Comparison of ENCODE assay signal across 9 cellular contexts in the genomic region with DNA sequence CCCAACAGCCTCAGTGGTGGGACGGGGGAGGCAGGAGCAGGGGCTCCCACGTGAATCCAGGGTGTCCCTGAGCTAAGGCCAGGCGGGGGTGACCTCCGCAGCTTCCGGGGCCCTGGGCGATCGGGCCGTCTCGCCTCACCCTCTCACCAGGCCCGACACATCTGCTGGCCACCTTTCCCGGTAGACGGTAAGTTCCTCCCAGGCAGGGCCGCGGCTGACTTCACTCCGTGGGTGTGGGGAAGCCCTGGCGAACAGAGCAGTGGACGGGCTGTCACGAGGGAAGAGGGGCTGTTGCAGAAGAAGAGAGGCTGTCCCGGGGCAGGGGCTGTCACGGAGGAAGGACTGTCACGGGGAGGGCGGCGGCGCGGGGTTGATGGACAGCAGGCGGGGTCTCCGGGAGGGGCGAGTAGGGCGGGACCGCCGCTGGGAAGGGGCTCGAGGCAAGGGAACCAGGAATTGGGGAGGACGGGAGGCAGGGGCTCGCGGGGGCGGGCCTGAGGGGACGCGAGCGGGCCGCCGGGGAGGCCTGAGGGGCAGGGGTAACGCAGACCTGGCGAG. TPM values are rescaled to one million over a fixed set of nuclear protein-coding genes. Genes with fewer than 3 reads are reported as not detected.
DNase-seq lines count a peak whose midpoint lies in the region; ATAC-seq, FAIRE-seq and TF ChIP-seq lines count a peak whose summit lies in the region.
"Had no signal": no experiment of that assay in that cellular context is flagged by ENCODE, and none has a peak within 500 bp of the region (broad histone marks: within the 10 kb centered on the region; RNA-seq: fewer than 3 reads in every experiment).

No MANE protein-coding gene starts in this region.

- DNase-seq in activated T-cell treated with anti-CD3 and anti-CD28 coated beads, Interleukin-2, amount 50 U/mL, for 4 hours: no peak
- DNase-seq in activated T-cell treated with anti-CD3 and anti-CD28 coated beads for 4 hours (no peak), HuH-7.5 (ENCODE audit: low spot score) (peak; percentile 60), GM12878 (ENCODE audit: low read depth, low spot score) (no peak), NCI-H1694 (lab: John Stamatoyannopoulos, UW) (no peak)

- peaks cover 11% of the 10 kb centered on the region for H3K79me2 ChIP-seq in GM12878 (ENCODE audit: control insufficient read depth, insufficient read depth, low read length)

- peak overlapping the region; percentile 77 for H3K4me3 Mint-ChIP-seq in activated T-cell treated with anti-CD3 and anti-CD28 coated beads, Interleukin-2, amount 50 U/mL, for 4 hours

- TF ChIP-seq RAD21 in GM12878 (IDR thresholded peaks at IDR 0.05; ENCODE audit: insufficient read depth, low read depth, low read length): no peak

- POLR2A ChIA-PET in GM12878 (lab: Charles Lee): interaction anchor here (0.6 to 2.9 kb wide), 4 partner anchors 10 to 69 kb away, joined by 3 to 18 read pairs (median 4); a partner anchor contains a TSS

- peaks cover 14% of the 10 kb centered on the region for H3K4me1 Mint-ChIP-seq in activated T-cell treated with anti-CD3 and anti-CD28 coated beads, Interleukin-2, amount 50 U/mL, for 4 hours (ENCODE audit: low read depth)

- in situ Hi-C loops in GM12878 (cut with MboI): no loop called here

- H3K9me3 ChIP-seq in GM12878 (replicated peaks; ENCODE audit: control insufficient read depth, insufficient read depth, low read length) (no peaks in the 10 kb centered on the region), mesodermal cell (ENCODE audit: control insufficient read depth, low read length) (no peaks in the 10 kb centered on the region)

- peak overlapping the region; percentile 74 for H3K4me3 ChIP-seq in GM12878
- H3K4me3 ChIP-seq in mesodermal cell (ENCODE audit: extremely low read depth, insufficient read depth, low read length, poor library complexity, severe bottlenecking): peak overlapping the region; percentile 72

- H3K36me3 Mint-ChIP-seq in activated T-cell treated with anti-CD3 and anti-CD28 coated beads, Interleukin-2, amount 50 U/mL, for 4 hours (ENCODE audit: insufficient read depth): no peaks in the 10 kb centered on the region

- no peaks in the 10 kb centered on the region for H4K20me1 ChIP-seq in GM12878 (ENCODE audit: control insufficient read depth, insufficient read depth)

- SMC1A ChIA-PET in GM12878 (lab: Charles Lee; ENCODE audit: uncharacterized antibody, unreplicated experiment): no interaction called here

- H2AFZ ChIP-seq in GM12878 (ENCODE audit: control insufficient read depth, low read depth, low read length): peak overlapping the region; percentile 44

- H3K9me3 Mint-ChIP-seq in activated T-cell treated with anti-CD3 and anti-CD28 coated beads, Interleukin-2, amount 50 U/mL, for 4 hours: no peaks in the 10 kb centered on the region

- peak overlapping the region; percentile 93 for H3K9ac ChIP-seq in GM12878 (ENCODE audit: control insufficient read depth, insufficient read depth, low read length)

- CTCF ChIA-PET in GM12878 (lab: Yijun Ruan, JAX): interaction anchor here (0.5 to 1.9 kb wide), 6 partner anchors 10 to 129 kb away, joined by 3 to 7 read pairs (median 5); a partner anchor contains a TSS

- no peaks in the 10 kb centered on the region for H3K27me3 Mint-ChIP-seq in activated T-cell treated with anti-CD3 and anti-CD28 coated beads, Interleukin-2, amount 50 U/mL, for 4 hours (ENCODE audit: low read depth)

- RAD21 ChIA-PET in GM12878 (lab: Charles Lee; ENCODE audit: unreplicated experiment): interaction anchor here (1.0 to 2.4 kb wide), 2 partner anchors 10 to 24 kb away, joined by 4 to 6 read pairs; a partner anchor contains a TSS

- no peak for TF ChIP-seq CTCF in GM12878 (IDR thresholded peaks at IDR 0.05 in 2 of 3, conservative IDR thresholded peaks at IDR 0.05 in 1 of 3; ENCODE audit: control insufficient read depth in 2 of 3, extremely low read depth in 1 of 3, insufficient read depth in 1 of 3, low read depth in 3 of 3, low read length in 3 of 3)

- no peaks in the 10 kb centered on the region for H3K27me3 ChIP-seq in GM12878 (replicated peaks in 1 of 2; ENCODE audit: control insufficient read depth in 2 of 2, insufficient read depth in 2 of 2, low read length in 1 of 2)

- no peak for TF ChIP-seq POLR2A in GM12878 (IDR thresholded peaks at IDR 0.05; ENCODE audit: low read depth, low read length)

- H3K27ac ChIP-seq in GM12878 (ENCODE audit: control insufficient read depth, insufficient read depth) (peak overlapping the region; percentile 88), mesodermal cell (ENCODE audit: low read depth, low read length, severe bottlenecking) (no peak overlapping the region)

- TSS peak; percentile 64 for BruUV-seq in GM12878 (replicated peaks; lab: Mats Ljungman, UMichigan)

- whole genome bisulfite sequencing in GM12878 (ENCODE audit: insufficient coverage, insufficient replicate concordance, low lambda C conversion rate, missing lambda C conversion rate): under 1% methylated on average over 29 of the region's 43 CpGs
- WGBS in mesodermal cell (ENCODE audit: insufficient coverage in 2 of 2), 2 experiments: 9 to 10% methylated on average over 28 to 42 of the region's 43 CpGs

- intact Hi-C loops in GM12878 (cut with micrococcal nuclease; ENCODE audit: unreplicated experiment): loop anchor here (5.0 kb wide), 2 partner anchors 52 to 72 kb away; no protein-coding TSS in a partner anchor

- peak; percentile 6 to 12 for ATAC-seq in activated T-cell treated with anti-CD3 and anti-CD28 coated beads, Interleukin-2, amount 50 U/mL, for 4 hours
- ATAC-seq in GM12878 (peak; percentile 31), HG03175 (IDR thresholded peaks at IDR 0.05; ENCODE audit: unreplicated experiment) (no peak), GM19035 (IDR thresholded peaks at IDR 0.05; ENCODE audit: unreplicated experiment) (no peak)

- peak overlapping the region; percentile 88 for H3K4me2 ChIP-seq in GM12878 (ENCODE audit: control insufficient read depth, insufficient read depth)

- no peak for FAIRE-seq in GM12878 (lab: Jason Lieb, UNC)

- TF ChIP-seq EP300 in GM12878 (IDR thresholded peaks at IDR 0.05; ENCODE audit: borderline replicate concordance in 1 of 2, control insufficient read depth in 1 of 2, low read depth in 2 of 2, low read length in 2 of 2): no peak

- H3K4me1 ChIP-seq in GM12878 (ENCODE audit: control insufficient read depth, insufficient read depth, low read length): peaks cover 7% of the 10 kb centered on the region
- peaks cover 14% of the 10 kb centered on the region for H3K4me1 ChIP-seq in mesodermal cell (ENCODE audit: control insufficient read depth, insufficient read depth, low read length, poor library complexity, severe bottlenecking)

- H3K36me3 ChIP-seq in GM12878 (ENCODE audit: control insufficient read depth in 2 of 2, insufficient read depth in 2 of 2, low read length in 1 of 2) (peaks cover 0 to 11% of the 10 kb centered on the region in 2 experiments; a peak in 3 of 4 replicates), mesodermal cell (ENCODE audit: control insufficient read depth, insufficient read depth, low read length) (peaks cover 27% of the 10 kb centered on the region)

RNA-seq across cellular contexts. Expression of a gene that starts 0.5 kb away (rescaled TPM):
- total RNA-seq in activated T-cell treated with anti-CD3 and anti-CD28 coated beads, Interleukin-2, amount 50 U/mL, for 4 hours: 10 to 100 TPM; 53.1 to 79.1 (median 66.0) TPM
- total RNA-seq in GM12878 (2013; cell fraction: nucleolus; rRNA removed): 41.1 and 44.0 TPM in 2 replicates
- total RNA-seq in GM12878 (2014; rRNA removed) (31.6 and 39.6 TPM in 2 replicates), GM12878 (2014; rRNA removed; fragmentation: Illumina TruSeq; extraction: Trizol) (11.5 and 13.6 TPM in 2 replicates), GM12878 (2021) (72.6 and 77.1 TPM in 2 replicates)
- 6.7 TPM for polyA plus RNA-seq in GM12878 (2011; ENCODE audit: low read depth)
- polyA plus RNA-seq in GM12878 (2011; rRNA removed) (3.4 and 9.3 TPM in 2 replicates), GM12878 (2014; fragmentation: Illumina TruSeq; extraction: Trizol) (6.9 and 13.1 TPM in 2 replicates), GM12878 (2014; fragmentation: Nextera tagmentation; extraction: Ambion mirVana) (10 to 100 TPM in 1 of 2 experiments, 1 to 10 TPM in 1; 4.6 to 20.2 TPM), GM12878 (2014; rRNA removed) (48.1 and 63.7 TPM in 2 replicates), GM12878 (2016; fragmentation: Nextera tagmentation; extraction: Ambion mirVana) (100 to 1,000 TPM in 1 of 2 experiments, 10 to 100 TPM in 1; 91.9 to 101 TPM)
- polyA plus RNA-seq in GM12878 (2011; cell fraction: cytosol; rRNA removed): 18.5 and 31.3 TPM in 2 replicates
- polyA plus RNA-seq in GM12878 (2011; cell fraction: nucleus; rRNA removed): 97.2 and 161 TPM in 2 replicates
- 24.9 and 30.6 TPM in 2 replicates for polyA plus RNA-seq in GM12878 (2012)
- polyA minus RNA-seq in GM12878 (2011; rRNA and poly(A)+ RNA removed): 5.8 and 9.7 TPM in 2 replicates
- 14.4 and 23.0 TPM in 2 replicates for polyA minus RNA-seq in GM12878 (2011; cell fraction: cytosol; rRNA and poly(A)+ RNA removed)
- polyA minus RNA-seq in GM12878 (2011; cell fraction: nucleus; rRNA and poly(A)+ RNA removed): 18.4 and 39.6 TPM in 2 replicates
- 26.0 TPM for polyA plus RNA-seq in mesodermal cell (2013, experiment 1 of 2)
- polyA plus RNA-seq in mesodermal cell (2013, experiment 2 of 2): 21.5 TPM

RNA-seq across cellular contexts. Expression of a gene that starts 10.6 kb away (rescaled TPM):
- 10 to 100 TPM; 17.4 to 24.9 (median 22.6) TPM for total RNA-seq in activated T-cell treated with anti-CD3 and anti-CD28 coated beads, Interleukin-2, amount 50 U/mL, for 4 hours
- total RNA-seq in GM12878 (2013; cell fraction: nucleolus; rRNA removed): 14.8 and 15.2 TPM in 2 replicates
- total RNA-seq in GM12878 (2014; rRNA removed): 20.8 and 21.1 TPM in 2 replicates
- 10.6 and 11.9 TPM in 2 replicates for total RNA-seq in GM12878 (2014; rRNA removed; fragmentation: Illumina TruSeq; extraction: Trizol)
- 30.7 and 31.8 TPM in 2 replicates for total RNA-seq in GM12878 (2021)
- polyA plus RNA-seq in GM12878 (2011; ENCODE audit: low read depth): 4.8 TPM
- 7.2 and 13.9 TPM in 2 replicates for polyA plus RNA-seq in GM12878 (2011; rRNA removed)
- 20.7 and 26.5 TPM in 2 replicates for polyA plus RNA-seq in GM12878 (2011; cell fraction: cytosol; rRNA removed)
- polyA plus RNA-seq in GM12878 (2011; cell fraction: nucleus; rRNA removed): 66.1 and 79.5 TPM in 2 replicates
- polyA plus RNA-seq in GM12878 (2012): 8.9 and 9.3 TPM in 2 replicates
- polyA plus RNA-seq in GM12878 (2014; fragmentation: Illumina TruSeq; extraction: Trizol): 7.6 and 13.1 TPM in 2 replicates
- under 1 TPM; 0.39 to 0.84 TPM for polyA plus RNA-seq in GM12878 (2014; fragmentation: Nextera tagmentation; extraction: Ambion mirVana)
- 29.4 and 29.9 TPM in 2 replicates for polyA plus RNA-seq in GM12878 (2014; rRNA removed)
- 10 to 100 TPM in 1 of 2 experiments, 1 to 10 TPM in 1; 5.9 to 14.2 TPM for polyA plus RNA-seq in GM12878 (2016; fragmentation: Nextera tagmentation; extraction: Ambion mirVana)
- polyA minus RNA-seq in GM12878 (2011; rRNA and poly(A)+ RNA removed): 10.3 and 16.7 TPM in 2 replicates
- polyA minus RNA-seq in GM12878 (2011; cell fraction: cytosol; rRNA and poly(A)+ RNA removed): 11.9 and 13.4 TPM in 2 replicates
- 9.6 and 17.0 TPM in 2 replicates for polyA minus RNA-seq in GM12878 (2011; cell fraction: nucleus; rRNA and poly(A)+ RNA removed)
- polyA plus RNA-seq in mesodermal cell (2013, experiment 1 of 2): 10.6 TPM
- polyA plus RNA-seq in mesodermal cell (2013, experiment 2 of 2): 9.6 TPM

RNA-seq across cellular contexts. Expression of a gene that starts 15.7 kb away (rescaled TPM):
- total RNA-seq in activated T-cell treated with anti-CD3 and anti-CD28 coated beads, Interleukin-2, amount 50 U/mL, for 4 hours: under 1 TPM in 2 of 3 donors, not detected in 1; 0.11 TPM
- 7.1 TPM in 2 replicates for total RNA-seq in GM12878 (2013; cell fraction: nucleolus; rRNA removed)
- total RNA-seq in GM12878 (2014; rRNA removed) (1.3 and 1.8 TPM in 2 replicates), GM12878 (2014; rRNA removed; fragmentation: Illumina TruSeq; extraction: Trizol) (0.14 and 0.18 TPM in 2 replicates), GM12878 (2021) (1.5 TPM in 2 replicates)
- not detected for polyA plus RNA-seq in GM12878 (2011; ENCODE audit: low read depth)
- polyA plus RNA-seq in GM12878 (2011; rRNA removed) (1.6 and 3.7 TPM in 2 replicates), GM12878 (2014; fragmentation: Illumina TruSeq; extraction: Trizol) (0.06 TPM in 1 of 2 replicates, not detected in the other), GM12878 (2014; fragmentation: Nextera tagmentation; extraction: Ambion mirVana) (not detected), GM12878 (2014; rRNA removed) (1.1 and 1.8 TPM in 2 replicates), GM12878 (2016; fragmentation: Nextera tagmentation; extraction: Ambion mirVana) (under 1 TPM; 0.45 to 0.59 TPM)
- polyA plus RNA-seq in GM12878 (2011; cell fraction: cytosol; rRNA removed): 5.4 and 9.9 TPM in 2 replicates
- 34.9 and 50.5 TPM in 2 replicates for polyA plus RNA-seq in GM12878 (2011; cell fraction: nucleus; rRNA removed)
- 0.59 and 0.68 TPM in 2 replicates for polyA plus RNA-seq in GM12878 (2012)
- polyA minus RNA-seq in GM12878 (2011; rRNA and poly(A)+ RNA removed): 0.37 and 1.3 TPM in 2 replicates
- polyA minus RNA-seq in GM12878 (2011; cell fraction: cytosol; rRNA and poly(A)+ RNA removed): 1.5 and 2.8 TPM in 2 replicates
- 3.1 and 4.5 TPM in 2 replicates for polyA minus RNA-seq in GM12878 (2011; cell fraction: nucleus; rRNA and poly(A)+ RNA removed)
- 2.3 TPM for polyA plus RNA-seq in mesodermal cell (2013, experiment 1 of 2)
- 1.6 TPM for polyA plus RNA-seq in mesodermal cell (2013, experiment 2 of 2)
- total RNA-seq: dermis microvascular lymphatic vessel endothelial cell had no signal

RNA-seq across cellular contexts. Expression of a gene that starts 33.0 kb away (rescaled TPM):
- not detected for total RNA-seq in activated T-cell treated with anti-CD3 and anti-CD28 coated beads, Interleukin-2, amount 50 U/mL, for 4 hours
- not detected in 2 replicates for total RNA-seq in GM12878 (2013; cell fraction: nucleolus; rRNA removed)
- not detected in 2 replicates for total RNA-seq in GM12878 (2014; rRNA removed)
- total RNA-seq in GM12878 (2014; rRNA removed; fragmentation: Illumina TruSeq; extraction: Trizol): not detected in 2 replicates
- total RNA-seq in GM12878 (2021): not detected in 2 replicates
- not detected for polyA plus RNA-seq in GM12878 (2011; ENCODE audit: low read depth)
- polyA plus RNA-seq in GM12878 (2011; rRNA removed): not detected in 2 replicates
- not detected in 2 replicates for polyA plus RNA-seq in GM12878 (2011; cell fraction: cytosol; rRNA removed)
- polyA plus RNA-seq in GM12878 (2011; cell fraction: nucleus; rRNA removed): 0.12 TPM in 1 of 2 replicates, not detected in the other
- 0.08 TPM in 1 of 2 replicates, not detected in the other for polyA plus RNA-seq in GM12878 (2012)
- not detected in 2 replicates for polyA plus RNA-seq in GM12878 (2014; fragmentation: Illumina TruSeq; extraction: Trizol)
- not detected for polyA plus RNA-seq in GM12878 (2014; fragmentation: Nextera tagmentation; extraction: Ambion mirVana)
- not detected in 2 replicates for polyA plus RNA-seq in GM12878 (2014; rRNA removed)
- not detected for polyA plus RNA-seq in GM12878 (2016; fragmentation: Nextera tagmentation; extraction: Ambion mirVana)
- 0.26 TPM in 1 of 2 replicates, not detected in the other for polyA minus RNA-seq in GM12878 (2011; rRNA and poly(A)+ RNA removed)
- not detected in 2 replicates for polyA minus RNA-seq in GM12878 (2011; cell fraction: cytosol; rRNA and poly(A)+ RNA removed)
- polyA minus RNA-seq in GM12878 (2011; cell fraction: nucleus; rRNA and poly(A)+ RNA removed): not detected in 2 replicates
- polyA plus RNA-seq in mesodermal cell (2013, experiment 1 of 2): not detected
- polyA plus RNA-seq in mesodermal cell (2013, experiment 2 of 2): not detected
- total RNA-seq: dermis microvascular lymphatic vessel endothelial cell had no signal

RNA-seq across cellular contexts. Expression of a gene that starts 38.2 kb away (rescaled TPM):
- total RNA-seq in activated T-cell treated with anti-CD3 and anti-CD28 coated beads, Interleukin-2, amount 50 U/mL, for 4 hours: under 1 TPM; 0.18 to 0.30 (median 0.22) TPM
- not detected in 2 replicates for total RNA-seq in GM12878 (2013; cell fraction: nucleolus; rRNA removed)
- not detected in 2 replicates for total RNA-seq in GM12878 (2014; rRNA removed)
- not detected in 2 replicates for total RNA-seq in GM12878 (2014; rRNA removed; fragmentation: Illumina TruSeq; extraction: Trizol)
- total RNA-seq in GM12878 (2021): 0.26 and 0.61 TPM in 2 replicates
- polyA plus RNA-seq in GM12878 (2011; ENCODE audit: low read depth): not detected
- polyA plus RNA-seq in GM12878 (2011; rRNA removed): not detected in 2 replicates
- 0.13 TPM in 1 of 2 replicates, not detected in the other for polyA plus RNA-seq in GM12878 (2011; cell fraction: cytosol; rRNA removed)
- not detected in 2 replicates for polyA plus RNA-seq in GM12878 (2011; cell fraction: nucleus; rRNA removed)
- polyA plus RNA-seq in GM12878 (2012): not detected in 2 replicates
- polyA plus RNA-seq in GM12878 (2014; fragmentation: Illumina TruSeq; extraction: Trizol): not detected in 2 replicates
- not detected for polyA plus RNA-seq in GM12878 (2014; fragmentation: Nextera tagmentation; extraction: Ambion mirVana)
- polyA plus RNA-seq in GM12878 (2014; rRNA removed): not detected in 2 replicates
- polyA plus RNA-seq in GM12878 (2016; fragmentation: Nextera tagmentation; extraction: Ambion mirVana): under 1 TPM; 0.15 to 0.23 TPM
- not detected in 2 replicates for polyA minus RNA-seq in GM12878 (2011; rRNA and poly(A)+ RNA removed)
- polyA minus RNA-seq in GM12878 (2011; cell fraction: cytosol; rRNA and poly(A)+ RNA removed): not detected in 2 replicates
- not detected in 2 replicates for polyA minus RNA-seq in GM12878 (2011; cell fraction: nucleus; rRNA and poly(A)+ RNA removed)
- 55.8 TPM for polyA plus RNA-seq in mesodermal cell (2013, experiment 1 of 2)
- polyA plus RNA-seq in mesodermal cell (2013, experiment 2 of 2): 47.6 TPM
- total RNA-seq: dermis microvascular lymphatic vessel endothelial cell had no signal

Comparison
In these comparisons a context has a peak if more than half of its experiments do, and no peak if none do; other contexts are left out.
1. ATAC-seq: peak in activated T-cell treated with anti-CD3 and anti-CD28 coated beads, Interleukin-2, amount 50 U/mL, for 4 hours (2 of 2) and GM12878 (single experiment); none in HG03175 (single experiment) and GM19035 (single experiment).